Comparison of ENCODE assay signal across 7 cellular contexts in the genomic region with DNA sequence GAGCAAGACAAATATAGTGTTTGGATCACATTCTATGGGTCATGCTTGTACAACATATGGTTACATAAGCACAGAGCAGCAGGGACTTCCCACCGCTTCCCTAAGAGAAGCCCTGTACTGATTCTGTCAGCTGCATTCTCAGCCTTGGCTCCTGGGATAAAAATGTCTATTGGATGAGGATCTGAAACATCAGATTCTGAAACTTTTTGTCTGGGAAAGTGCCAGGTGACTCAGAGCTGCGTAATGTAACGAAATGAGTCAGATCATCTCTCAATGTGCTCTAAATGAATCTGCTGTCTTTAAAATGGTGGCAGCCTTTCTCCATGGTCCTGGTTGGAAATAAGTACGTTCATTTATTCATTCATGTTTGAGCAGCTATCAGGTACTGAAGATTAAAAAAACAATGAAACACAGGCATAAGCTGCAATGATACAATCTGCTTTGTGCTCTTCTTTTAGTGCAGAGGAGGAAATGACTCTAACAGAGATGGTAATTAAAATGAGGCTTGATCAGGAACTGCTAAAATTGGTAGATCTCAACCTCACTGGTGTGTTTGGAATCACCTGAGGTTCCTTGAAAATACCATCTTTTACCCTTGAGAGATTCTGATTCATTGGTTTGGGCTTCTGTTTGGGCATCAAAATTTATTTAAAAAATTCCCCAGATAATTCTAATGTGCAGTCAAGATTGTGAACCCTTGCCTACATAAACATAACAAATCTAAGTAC.
DNase-seq lines count a peak whose midpoint lies in the region; ATAC-seq, FAIRE-seq and TF ChIP-seq lines count a peak whose summit lies in the region.

No MANE protein-coding gene starts in this region.

- no peak for TF ChIP-seq RAD21 in GM12878 (IDR thresholded peaks at IDR 0.05; ENCODE audit: insufficient read depth, low read depth, low read length)

- peak overlapping the region; percentile 91 for H2AFZ ChIP-seq in GM12878 (ENCODE audit: control insufficient read depth, low read depth, low read length)

- TF ChIP-seq CTCF in GM12878 (IDR thresholded peaks at IDR 0.05 in 2 of 3, conservative IDR thresholded peaks at IDR 0.05 in 1 of 3; ENCODE audit: control insufficient read depth in 2 of 3, extremely low read depth in 1 of 3, insufficient read depth in 1 of 3, low read depth in 3 of 3, low read length in 3 of 3) (no peak), retinal pigment epithelial cell (conservative IDR thresholded peaks at IDR 0.05; ENCODE audit: low read depth, low read length) (no peak), transverse colon (IDR thresholded peaks at IDR 0.05) (no peak)

- H3K36me3 ChIP-seq in GM12878 (ENCODE audit: control insufficient read depth in 2 of 2, insufficient read depth in 2 of 2, low read length in 1 of 2) = no peaks in the 10 kb centered on the region
- H3K36me3 ChIP-seq in transverse colon = no peaks in the 10 kb centered on the region

- FAIRE-seq in H54 (lab: Jason Lieb, UNC) (peak; percentile 92), GM12878 (lab: Jason Lieb, UNC) (peak; percentile 87)

- peak in 1 of 2 experiments; percentile 86; a peak in 1 of 4 replicates for TF ChIP-seq EP300 in GM12878 (IDR thresholded peaks at IDR 0.05; ENCODE audit: borderline replicate concordance in 1 of 2, control insufficient read depth in 1 of 2, low read depth in 2 of 2, low read length in 2 of 2)
- no peak for TF ChIP-seq EP300 in transverse colon (IDR thresholded peaks at IDR 0.05; ENCODE audit: low read depth)

- intact Hi-C loops in GM12878 (cut with micrococcal nuclease; ENCODE audit: unreplicated experiment) = loop anchor here (1.0 kb wide), 1 partner anchor 25 kb away; no protein-coding TSS in a partner anchor
- intact Hi-C loops in transverse colon (cut with DNase I; ENCODE audit: low total_unique reads) = no loop called here

- DNase-seq in H54 (ENCODE audit: insufficient read length, low spot score) (peak; percentile 47), M059J (ENCODE audit: low read depth) (peak; percentile 96), GM12878 (ENCODE audit: low read depth, low spot score) (peak; percentile 81), retinal pigment epithelial cell (ENCODE audit: low read depth) (peak; percentile 83), iPS-NIHi11 (ENCODE audit: low spot score) (no peak), transverse colon (no peak)

- no peak for TF ChIP-seq POLR2A in H54 (IDR thresholded peaks at IDR 0.05; ENCODE audit: low read depth, low read length)
- TF ChIP-seq POLR2A in GM12878 (IDR thresholded peaks at IDR 0.05; ENCODE audit: low read depth, low read length) = no peak
- TF ChIP-seq POLR2A in transverse colon (IDR thresholded peaks at IDR 0.05) = no peak

- H3K27me3 ChIP-seq in GM12878 (replicated peaks in 1 of 2; ENCODE audit: control insufficient read depth in 2 of 2, insufficient read depth in 2 of 2, low read length in 1 of 2) = no peaks in the 10 kb centered on the region
- no peaks in the 10 kb centered on the region for H3K27me3 ChIP-seq in transverse colon

- no peaks in the 10 kb centered on the region for H3K9me3 ChIP-seq in GM12878 (replicated peaks; ENCODE audit: control insufficient read depth, insufficient read depth, low read length)
- no peaks in the 10 kb centered on the region for H3K9me3 ChIP-seq in transverse colon

- peaks cover 21% of the 10 kb centered on the region for H3K4me1 ChIP-seq in GM12878 (ENCODE audit: control insufficient read depth, insufficient read depth, low read length)
- H3K4me1 ChIP-seq in transverse colon = no peaks in the 10 kb centered on the region

- no peaks in the 10 kb centered on the region for H4K20me1 ChIP-seq in GM12878 (ENCODE audit: control insufficient read depth, insufficient read depth)

- ATAC-seq in GM18519 (IDR thresholded peaks at IDR 0.05; ENCODE audit: low FRiP score, unreplicated experiment) (peak; percentile 95), GM12878 (peak; percentile 91)

- in situ Hi-C loops in GM12878 (cut with MboI) (no loop called here), transverse colon (cut with MboI; ENCODE audit: low pct_ligation_motif_present in 1 of 4, low pct_unique_long_range_greater_than_20kb in 1 of 4, low sequenced_read_pairs in 3 of 4) (no loop called here)

- POLR2A ChIA-PET in GM12878 (lab: Charles Lee) = no interaction called here

- H3K27ac ChIP-seq in GM12878 (ENCODE audit: control insufficient read depth, insufficient read depth) = peak overlapping the region; percentile 61
- no peak overlapping the region for H3K27ac ChIP-seq in transverse colon

- H3K79me2 ChIP-seq in GM12878 (ENCODE audit: control insufficient read depth, insufficient read depth, low read length) = no peaks in the 10 kb centered on the region

- SMC1A ChIA-PET in GM12878 (lab: Charles Lee; ENCODE audit: uncharacterized antibody, unreplicated experiment) = interaction anchor here (0.7 to 1.5 kb wide), 3 partner anchors 24 to 101 kb away, joined by 3 read pairs; no protein-coding TSS in a partner anchor

- H3K4me2 ChIP-seq in GM12878 (ENCODE audit: control insufficient read depth, insufficient read depth) = peak overlapping the region; percentile 82

- no TSS peak for BruUV-seq in GM12878 (replicated peaks; lab: Mats Ljungman, UMichigan)

- H3K9ac ChIP-seq in GM12878 (ENCODE audit: control insufficient read depth, insufficient read depth, low read length) = no peak overlapping the region

- RAD21 ChIA-PET in GM12878 (lab: Charles Lee; ENCODE audit: unreplicated experiment) = no interaction called here

- 1% methylated on average over 4 of the region's 4 CpGs for WGBS in GM12878 (ENCODE audit: insufficient coverage, insufficient replicate concordance, low lambda C conversion rate, missing lambda C conversion rate)
- WGBS in transverse colon (ENCODE audit: low coverage in 1 of 2), 2 donors = 41% methylated on average over 4 of the region's 4 CpGs; no CpG with 5 or more reads in 1 of the 2 donors

- CTCF ChIA-PET in GM12878 (lab: Yijun Ruan, JAX) = interaction anchor here (2.5 kb wide), 1 partner anchor 25 kb away, joined by 11 read pairs; no protein-coding TSS in a partner anchor

- H3K4me3 ChIP-seq in GM12878 = no peak overlapping the region
- H3K4me3 ChIP-seq in retinal pigment epithelial cell (ENCODE audit: low read length) = no peak overlapping the region
- no peak overlapping the region for H3K4me3 ChIP-seq in transverse colon

TF ChIP-seq in GM12878, 131 proteins besides CTCF, POLR2A, EP300 and RAD21 (continues in another document):
- TF ChIP-seq, protein P1, sequence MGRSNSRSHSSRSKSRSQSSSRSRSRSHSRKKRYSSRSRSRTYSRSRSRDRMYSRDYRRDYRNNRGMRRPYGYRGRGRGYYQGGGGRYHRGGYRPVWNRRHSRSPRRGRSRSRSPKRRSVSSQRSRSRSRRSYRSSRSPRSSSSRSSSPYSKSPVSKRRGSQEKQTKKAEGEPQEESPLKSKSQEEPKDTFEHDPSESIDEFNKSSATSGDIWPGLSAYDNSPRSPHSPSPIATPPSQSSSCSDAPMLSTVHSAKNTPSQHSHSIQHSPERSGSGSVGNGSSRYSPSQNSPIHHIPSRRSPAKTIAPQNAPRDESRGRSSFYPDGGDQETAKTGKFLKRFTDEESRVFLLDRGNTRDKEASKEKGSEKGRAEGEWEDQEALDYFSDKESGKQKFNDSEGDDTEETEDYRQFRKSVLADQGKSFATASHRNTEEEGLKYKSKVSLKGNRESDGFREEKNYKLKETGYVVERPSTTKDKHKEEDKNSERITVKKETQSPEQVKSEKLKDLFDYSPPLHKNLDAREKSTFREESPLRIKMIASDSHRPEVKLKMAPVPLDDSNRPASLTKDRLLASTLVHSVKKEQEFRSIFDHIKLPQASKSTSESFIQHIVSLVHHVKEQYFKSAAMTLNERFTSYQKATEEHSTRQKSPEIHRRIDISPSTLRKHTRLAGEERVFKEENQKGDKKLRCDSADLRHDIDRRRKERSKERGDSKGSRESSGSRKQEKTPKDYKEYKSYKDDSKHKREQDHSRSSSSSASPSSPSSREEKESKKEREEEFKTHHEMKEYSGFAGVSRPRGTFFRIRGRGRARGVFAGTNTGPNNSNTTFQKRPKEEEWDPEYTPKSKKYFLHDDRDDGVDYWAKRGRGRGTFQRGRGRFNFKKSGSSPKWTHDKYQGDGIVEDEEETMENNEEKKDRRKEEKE (IDR thresholded peaks at IDR 0.05) = no peak
- TF ChIP-seq, protein P2, sequence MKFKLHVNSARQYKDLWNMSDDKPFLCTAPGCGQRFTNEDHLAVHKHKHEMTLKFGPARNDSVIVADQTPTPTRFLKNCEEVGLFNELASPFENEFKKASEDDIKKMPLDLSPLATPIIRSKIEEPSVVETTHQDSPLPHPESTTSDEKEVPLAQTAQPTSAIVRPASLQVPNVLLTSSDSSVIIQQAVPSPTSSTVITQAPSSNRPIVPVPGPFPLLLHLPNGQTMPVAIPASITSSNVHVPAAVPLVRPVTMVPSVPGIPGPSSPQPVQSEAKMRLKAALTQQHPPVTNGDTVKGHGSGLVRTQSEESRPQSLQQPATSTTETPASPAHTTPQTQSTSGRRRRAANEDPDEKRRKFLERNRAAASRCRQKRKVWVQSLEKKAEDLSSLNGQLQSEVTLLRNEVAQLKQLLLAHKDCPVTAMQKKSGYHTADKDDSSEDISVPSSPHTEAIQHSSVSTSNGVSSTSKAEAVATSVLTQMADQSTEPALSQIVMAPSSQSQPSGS (IDR thresholded peaks at IDR 0.05; ENCODE audit: low read length) = peak; percentile 98
- no peak for TF ChIP-seq TARDBP (IDR thresholded peaks at IDR 0.05; ENCODE audit: borderline replicate concordance)
- TF ChIP-seq ZNF217 (IDR thresholded peaks at IDR 0.05) = 0 out of 2 replicates have a peak, but pooled peaks have one; percentile 47
- no peak for TF ChIP-seq TAF1 (IDR thresholded peaks at IDR 0.05; ENCODE audit: borderline replicate concordance, low read depth, low read length)
- TF ChIP-seq, protein P3, sequence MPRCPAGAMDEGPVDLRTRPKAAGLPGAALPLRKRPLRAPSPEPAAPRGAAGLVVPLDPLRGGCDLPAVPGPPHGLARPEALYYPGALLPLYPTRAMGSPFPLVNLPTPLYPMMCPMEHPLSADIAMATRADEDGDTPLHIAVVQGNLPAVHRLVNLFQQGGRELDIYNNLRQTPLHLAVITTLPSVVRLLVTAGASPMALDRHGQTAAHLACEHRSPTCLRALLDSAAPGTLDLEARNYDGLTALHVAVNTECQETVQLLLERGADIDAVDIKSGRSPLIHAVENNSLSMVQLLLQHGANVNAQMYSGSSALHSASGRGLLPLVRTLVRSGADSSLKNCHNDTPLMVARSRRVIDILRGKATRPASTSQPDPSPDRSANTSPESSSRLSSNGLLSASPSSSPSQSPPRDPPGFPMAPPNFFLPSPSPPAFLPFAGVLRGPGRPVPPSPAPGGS (IDR thresholded peaks at IDR 0.05; ENCODE audit: borderline replicate concordance, insufficient read depth, low read depth, low read length, poor library complexity, severe bottlenecking) = peak; percentile 86

Comparison
In these comparisons a context has a peak if more than half of its experiments do, and no peak if none do; other contexts are left out.
1. DNase-seq: peak in H54 (single experiment), M059J (single experiment), GM12878 (single experiment) and retinal pigment epithelial cell (single experiment); none in iPS-NIHi11 (single experiment) and transverse colon (single experiment).